ENCODE assay signal across 1 cellular context in the genomic region with DNA sequence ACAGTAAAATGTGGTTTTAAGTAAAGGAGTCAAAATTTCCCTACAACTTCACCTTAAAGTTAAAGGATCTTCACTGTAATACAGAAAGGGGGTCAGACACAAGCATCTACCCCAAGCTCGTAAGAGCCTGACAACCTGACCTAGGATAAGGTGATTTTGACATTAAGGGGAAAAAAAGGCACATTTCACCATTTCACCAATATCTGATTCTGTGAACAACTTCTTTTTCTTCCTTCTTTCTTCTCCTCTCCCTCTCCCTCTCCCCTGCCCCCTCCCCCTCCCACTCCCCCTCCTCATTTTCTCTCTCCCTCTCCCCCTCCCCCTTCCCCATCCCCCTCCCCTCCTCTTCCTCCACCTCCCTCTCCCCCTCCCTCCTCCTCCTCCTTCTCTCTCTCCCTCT.
TF ChIP-seq lines count a peak whose summit lies in the region.

No MANE protein-coding gene starts in this region.

TF ChIP-seq in IMR-90, 13 proteins besides CTCF, POLR2A, EP300 and RAD21 (continued from another document):
- TF ChIP-seq RFX5 (IDR thresholded peaks at IDR 0.05; ENCODE audit: low read depth, low read length), result no peak
- TF ChIP-seq, protein P1, sequence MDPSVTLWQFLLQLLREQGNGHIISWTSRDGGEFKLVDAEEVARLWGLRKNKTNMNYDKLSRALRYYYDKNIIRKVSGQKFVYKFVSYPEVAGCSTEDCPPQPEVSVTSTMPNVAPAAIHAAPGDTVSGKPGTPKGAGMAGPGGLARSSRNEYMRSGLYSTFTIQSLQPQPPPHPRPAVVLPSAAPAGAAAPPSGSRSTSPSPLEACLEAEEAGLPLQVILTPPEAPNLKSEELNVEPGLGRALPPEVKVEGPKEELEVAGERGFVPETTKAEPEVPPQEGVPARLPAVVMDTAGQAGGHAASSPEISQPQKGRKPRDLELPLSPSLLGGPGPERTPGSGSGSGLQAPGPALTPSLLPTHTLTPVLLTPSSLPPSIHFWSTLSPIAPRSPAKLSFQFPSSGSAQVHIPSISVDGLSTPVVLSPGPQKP (IDR thresholded peaks at IDR 0.05; ENCODE audit: borderline replicate concordance, low read depth, low read length), result no peak
